ENCODE assay signal across 8 cellular contexts in the genomic region with DNA sequence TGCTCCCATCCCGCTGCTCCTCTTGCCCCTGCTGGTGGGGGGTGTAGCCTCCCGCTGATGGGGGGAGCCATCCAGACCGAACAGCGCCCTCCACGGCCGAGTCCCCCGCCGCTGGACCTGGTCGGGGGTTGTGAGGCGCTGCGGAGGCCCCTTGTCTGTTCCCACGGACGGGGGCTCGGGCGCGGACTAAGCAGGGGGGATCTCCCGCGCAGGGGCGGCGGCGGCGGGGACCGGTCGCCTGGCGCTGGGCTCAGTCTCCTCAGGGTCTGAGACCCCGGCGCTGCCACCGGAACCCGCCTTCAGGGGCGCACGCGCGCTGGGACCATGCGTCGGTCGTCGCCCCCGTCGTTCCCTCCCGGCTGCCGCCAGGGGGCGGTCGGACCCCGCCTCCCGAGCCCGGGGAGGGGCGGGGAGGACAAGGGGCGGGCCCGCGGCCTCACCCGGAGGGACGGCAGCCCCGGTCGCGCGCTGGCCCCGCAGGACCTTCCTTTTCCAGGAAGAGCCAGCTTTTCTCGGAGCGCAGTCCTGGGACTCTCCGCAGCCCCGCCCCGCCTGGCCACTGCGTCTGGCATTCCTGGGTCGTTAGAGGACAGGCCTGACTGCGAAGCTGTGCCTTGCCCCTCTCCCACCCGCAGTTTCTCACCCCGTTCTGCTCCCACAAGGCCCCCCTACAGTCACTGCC. TPM values are rescaled to one million over a fixed set of nuclear protein-coding genes. Genes with fewer than 3 reads are reported as not detected.
DNase-seq lines count a peak whose midpoint lies in the region; ATAC-seq and TF ChIP-seq lines count a peak whose summit lies in the region.

No MANE protein-coding gene starts in this region.

- 0 to 1% methylated on average over 58 to 67 of the region's 67 CpGs for WGBS in heart right ventricle, 2 donors

- peaks cover 30% of the 10 kb centered on the region for H3K27me3 Mint-ChIP-seq in progenitor cell of endocrine pancreas

- DNase-seq in EL (peak; percentile 92), Kasumi-1 (lab: John Stamatoyannopoulos, UW) (peak; percentile 21 to 48), SW 1271 (lab: John Stamatoyannopoulos, UW) (peak; percentile 16 to 41), adipocyte (ENCODE audit: low read depth) (peak; percentile 97), heart right ventricle (peak; percentile 92 to 94), progenitor cell of endocrine pancreas (ENCODE audit: low spot score, unreplicated experiment) (peak; percentile 94), upper lobe of right lung (peak; percentile 95)

- H3K9ac ChIP-seq in adipocyte (ENCODE audit: low read length) = peak overlapping the region; percentile 93

- ATAC-seq in GM21786 (IDR thresholded peaks at IDR 0.05; ENCODE audit: unreplicated experiment) (peak; percentile 68), heart right ventricle (peak; percentile 93 to 96 (median 94)), upper lobe of right lung (peak; percentile 98)

- H3K27me3 ChIP-seq in adipocyte (replicated peaks; ENCODE audit: control insufficient read depth, insufficient read depth, low read length) = no peaks in the 10 kb centered on the region
- no peaks in the 10 kb centered on the region for H3K27me3 ChIP-seq in heart right ventricle
- no peaks in the 10 kb centered on the region for H3K27me3 ChIP-seq in upper lobe of right lung

- H3K27ac ChIP-seq in heart right ventricle = peak overlapping the region; percentile 14 to 97 (median 90)
- H3K27ac ChIP-seq in upper lobe of right lung = peak overlapping the region; percentile 82

- H3K36me3 ChIP-seq in adipocyte (ENCODE audit: control insufficient read depth, insufficient read depth, low read length, severe bottlenecking) = no peaks in the 10 kb centered on the region
- peaks cover 0 to 15% (median 0%) of the 10 kb centered on the region in 9 donors for H3K36me3 ChIP-seq in heart right ventricle
- no peaks in the 10 kb centered on the region for H3K36me3 ChIP-seq in upper lobe of right lung

- intact Hi-C loops in heart right ventricle (cut with DNase I) = loop anchor here in 9 of 10 donors (1.0 to 10.0 kb wide), 13 partner anchors 28 to 108 kb away; a partner anchor contains a TSS
- intact Hi-C loops in upper lobe of right lung (cut with DNase I) = no loop called here

- H3K4me1 ChIP-seq in adipocyte (ENCODE audit: control insufficient read depth, insufficient read depth, low read length) = peaks cover 8% of the 10 kb centered on the region
- peaks cover 7 to 71% (median 22%) of the 10 kb centered on the region in 9 donors for H3K4me1 ChIP-seq in heart right ventricle
- peaks cover 20% of the 10 kb centered on the region for H3K4me1 ChIP-seq in upper lobe of right lung

- peak overlapping the region; percentile 80 for H3K4me3 Mint-ChIP-seq in progenitor cell of endocrine pancreas (ENCODE audit: low read depth)

- H3K4me3 ChIP-seq in adipocyte (ENCODE audit: low read length) = peak overlapping the region; percentile 86
- peak overlapping the region; percentile 46 to 95 (median 86) for H3K4me3 ChIP-seq in heart right ventricle
- peak overlapping the region; percentile 86 for H3K4me3 ChIP-seq in upper lobe of right lung

- H3K27ac Mint-ChIP-seq in progenitor cell of endocrine pancreas = peak overlapping the region; percentile 90

- peaks cover 5% of the 10 kb centered on the region for H3K36me3 Mint-ChIP-seq in progenitor cell of endocrine pancreas (ENCODE audit: insufficient read depth)

- H3K9me3 Mint-ChIP-seq in progenitor cell of endocrine pancreas (ENCODE audit: low read depth) = no peaks in the 10 kb centered on the region

- peak; percentile 92 to 99 (median 96) for TF ChIP-seq CTCF in heart right ventricle (IDR thresholded peaks at IDR 0.05)
- TF ChIP-seq CTCF in progenitor cell of endocrine pancreas (IDR thresholded peaks at IDR 0.05; ENCODE audit: unreplicated experiment) = peak; percentile 91
- TF ChIP-seq CTCF in upper lobe of right lung (IDR thresholded peaks at IDR 0.05) = peak; percentile 91

- H3K9me3 ChIP-seq in adipocyte (ENCODE audit: control insufficient read depth, low read length) (no peaks in the 10 kb centered on the region), heart right ventricle (no peaks in the 10 kb centered on the region), upper lobe of right lung (no peaks in the 10 kb centered on the region)

- peaks cover 5% of the 10 kb centered on the region for H3K4me1 Mint-ChIP-seq in progenitor cell of endocrine pancreas (ENCODE audit: low read depth)

RNA-seq across cellular contexts. Expression of a gene that starts 6.3 kb away (rescaled TPM):
- total RNA-seq in heart right ventricle = 100 to 1,000 TPM in 1 of 10 donors, 10 to 100 TPM in 9; 23.4 to 204 (median 45.4) TPM
- polyA plus RNA-seq in heart right ventricle = 100 to 1,000 TPM in 1 of 2 donors, 10 to 100 TPM in 1; 80.6 to 116 TPM
- 2.9 and 4.6 TPM in 2 replicates for total RNA-seq in progenitor cell of endocrine pancreas
- 91.5 TPM for total RNA-seq in upper lobe of right lung

RNA-seq across cellular contexts. Expression of a gene that starts 12.8 kb away (rescaled TPM):
- 1 to 10 TPM in 5 of 10 donors, under 1 TPM in 5; 0.26 to 3.9 (median 1.2) TPM for total RNA-seq in heart right ventricle
- polyA plus RNA-seq in heart right ventricle = under 1 TPM; 0.30 to 0.95 TPM
- total RNA-seq in progenitor cell of endocrine pancreas = 0.13 and 0.19 TPM in 2 replicates
- 12.8 TPM for total RNA-seq in upper lobe of right lung

RNA-seq across cellular contexts. Expression of a gene that starts 22.4 kb away (rescaled TPM):
- total RNA-seq in heart right ventricle (not detected), progenitor cell of endocrine pancreas (10.4 and 11.7 TPM in 2 replicates), upper lobe of right lung (16.3 TPM)
- polyA plus RNA-seq in heart right ventricle = under 1 TPM in 1 of 2 donors, not detected in 1; 0.04 TPM

RNA-seq across cellular contexts. Expression of a gene that starts 35.3 kb away (rescaled TPM):
- total RNA-seq in heart right ventricle (10 to 100 TPM in 7 of 10 donors, 1 to 10 TPM in 3; 7.0 to 12.5 (median 10.4) TPM), progenitor cell of endocrine pancreas (44.1 and 47.4 TPM in 2 replicates), upper lobe of right lung (31.4 TPM)
- 10 to 100 TPM; 22.5 to 40.3 TPM for polyA plus RNA-seq in heart right ventricle

RNA-seq across cellular contexts. Expression of a gene that starts 35.4 kb away (rescaled TPM):
- total RNA-seq in heart right ventricle (10 to 100 TPM; 41.8 to 62.8 (median 55.8) TPM), progenitor cell of endocrine pancreas (22.4 and 25.3 TPM in 2 replicates), upper lobe of right lung (55.7 TPM)
- 100 to 1,000 TPM in 1 of 2 donors, 10 to 100 TPM in 1; 71.8 to 370 TPM for polyA plus RNA-seq in heart right ventricle

Comparison
In these comparisons a context has a peak if more than half of its experiments do, and no peak if none do; other contexts are left out.
1. Peak in every context shown above with its lines: DNase-seq, ATAC-seq, H3K4me3 ChIP-seq and H3K27ac ChIP-seq.
2. DNase-seq: peak in every context shown above with its lines; median percentile 97 in adipocyte; 95 in upper lobe of right lung; 94 in progenitor cell of endocrine pancreas; 93 in heart right ventricle; 92 in EL; 34 in Kasumi-1; 28 in SW 1271.
3. RNA of a gene that starts 22.4 kb away (total RNA-seq): 16.3 TPM in upper lobe of right lung (single experiment) and 10.4 to 11.7 TPM in progenitor cell of endocrine pancreas; not detected in heart right ventricle; every median in the first group is over 10 times any median in the second.